ENCODE assay signal across 8 cellular contexts in the genomic region with DNA sequence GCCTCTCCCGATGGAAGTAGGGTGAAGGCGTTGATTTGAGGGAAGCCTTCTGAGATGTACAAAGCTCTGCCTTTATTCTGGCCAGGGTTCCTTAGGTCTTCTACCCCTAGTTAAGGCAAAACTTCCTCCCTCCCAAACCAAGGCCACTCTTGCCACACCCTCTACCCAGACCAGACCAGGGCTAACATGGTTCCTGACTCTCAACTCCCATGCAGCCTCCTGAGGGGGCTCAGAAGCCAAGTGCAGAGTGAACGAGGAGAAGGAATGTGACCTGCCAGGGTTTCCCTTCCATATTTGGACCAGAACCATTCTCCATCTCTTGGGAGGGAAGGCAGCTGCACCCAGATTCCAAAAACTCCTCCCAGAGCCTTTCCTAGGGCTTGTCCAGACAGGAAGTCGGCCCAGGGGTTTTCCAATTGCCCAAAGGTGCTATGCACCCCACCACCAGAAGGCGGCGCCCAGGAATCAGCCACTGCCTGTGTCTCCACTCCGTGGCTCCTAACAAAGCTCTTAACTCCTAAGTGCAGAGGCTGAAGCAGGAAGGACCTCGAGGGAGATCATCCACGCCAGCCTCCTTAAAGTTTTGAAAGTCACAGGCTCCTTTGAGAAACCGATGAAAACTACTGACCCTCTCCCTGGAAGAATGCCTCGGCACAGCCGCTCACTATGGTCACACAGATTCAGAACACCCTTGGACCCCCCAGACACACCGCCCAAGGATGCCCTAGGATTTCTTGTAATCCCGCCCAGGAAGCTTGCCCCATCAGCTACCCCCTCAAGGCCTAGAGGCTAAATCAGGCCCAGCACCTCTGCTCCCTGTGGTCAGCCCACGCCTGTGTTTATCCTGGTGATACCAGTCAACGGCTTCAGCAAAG.
DNase-seq lines count a peak whose midpoint lies in the region; ATAC-seq and TF ChIP-seq lines count a peak whose summit lies in the region.

No MANE protein-coding gene starts in this region.

- H3K27me3 ChIP-seq in HCT116 (ENCODE audit: insufficient read depth, low read length) (no peaks in the 10 kb centered on the region), esophagus squamous epithelium (peaks cover 0 to 14% (median 0%) of the 10 kb centered on the region in 4 donors), neutrophil (peaks cover 3% of the 10 kb centered on the region)

- H3K4me2 ChIP-seq in HCT116 (ENCODE audit: low read length), result 0 out of 2 replicates have a peak overlapping the region, but pooled peaks have one; percentile 19

- H3K4me1 ChIP-seq in HCT116 (ENCODE audit: control insufficient read depth in 1 of 2, insufficient read depth in 2 of 2, low read length in 2 of 2), result peaks cover 0 to 6% of the 10 kb centered on the region in 2 experiments; a peak in 3 of 4 replicates
- peaks cover 0 to 4% (median 0%) of the 10 kb centered on the region in 3 donors for H3K4me1 ChIP-seq in esophagus squamous epithelium
- H3K4me1 ChIP-seq in neutrophil (ENCODE audit: control insufficient read depth in 1 of 2, insufficient read depth in 1 of 2, low read depth in 1 of 2, low read length in 1 of 2), result no peaks in the 10 kb centered on the region

- ATAC-seq in HCT116, result peak; percentile 96
- ATAC-seq in GM19023 (IDR thresholded peaks at IDR 0.05; ENCODE audit: unreplicated experiment), result no peak
- no peak for ATAC-seq in GM21576 (IDR thresholded peaks at IDR 0.05; ENCODE audit: unreplicated experiment)

- H4K20me1 ChIP-seq in HCT116 (ENCODE audit: insufficient read depth), result no peaks in the 10 kb centered on the region

- no peaks in the 10 kb centered on the region for H3K9me2 ChIP-seq in HCT116 (ENCODE audit: insufficient read depth)

- intact Hi-C loops in HCT116 (cut with micrococcal nuclease) (loop anchor here (1.0 to 10.0 kb wide), 3 partner anchors 230 to 672 kb away; no protein-coding TSS in a partner anchor), esophagus squamous epithelium (cut with DNase I) (loop anchor here (5.0 kb wide), 1 partner anchor 250 kb away; no protein-coding TSS in a partner anchor)

- TF ChIP-seq RAD21 in HCT116 (IDR thresholded peaks at IDR 0.05; ENCODE audit: low read depth), result peak; percentile 92

- no peaks in the 10 kb centered on the region for H3K79me2 ChIP-seq in HCT116 (ENCODE audit: insufficient read depth, low read length)

- H3K9me3 ChIP-seq in HCT116 (ENCODE audit: control insufficient read depth in 1 of 2, insufficient read depth in 1 of 2, low read depth in 1 of 2, low read length in 2 of 2) (no peaks in the 10 kb centered on the region), esophagus squamous epithelium (no peaks in the 10 kb centered on the region), neutrophil (no peaks in the 10 kb centered on the region)

- H3K9ac ChIP-seq in HCT116 (ENCODE audit: low read length), result no peak overlapping the region

- peak overlapping the region; percentile 92 for H2AFZ ChIP-seq in HCT116 (ENCODE audit: low read depth, low read length, poor library complexity, severe bottlenecking)

- H3K27ac ChIP-seq in HCT116 (ENCODE audit: low read depth, low read length), result 0 out of 2 replicates have a peak overlapping the region, but pooled peaks have one; percentile 26
- no peak overlapping the region for H3K27ac ChIP-seq in esophagus squamous epithelium
- no peak overlapping the region for H3K27ac ChIP-seq in neutrophil

- RAD21 ChIA-PET in HCT116 (lab: Charles Lee; ENCODE audit: low non-redundant PET in 1 of 2, low total read pairs in 2 of 2, uncharacterized antibody in 2 of 2, unreplicated experiment in 2 of 2), result interaction anchor here (0.6 to 1.0 kb wide), 2 partner anchors 231 to 254 kb away, joined by 3 read pairs; no protein-coding TSS in a partner anchor

- TF ChIP-seq CTCF in HCT116 (IDR thresholded peaks at IDR 0.05 in 2 of 3, conservative IDR thresholded peaks at IDR 0.05 in 1 of 3; ENCODE audit: borderline replicate concordance in 1 of 3, insufficient read depth in 1 of 3, low read depth in 2 of 3, low read length in 2 of 3), result peak; percentile 79 to 96 (median 91)
- TF ChIP-seq CTCF in esophagus squamous epithelium (IDR thresholded peaks at IDR 0.05), result peak; percentile 47 to 90 (median 78)
- peak; percentile 49 for TF ChIP-seq CTCF in neutrophil (IDR thresholded peaks at IDR 0.05)

- CTCF ChIA-PET in HCT116 (lab: Charles Lee), result interaction anchor here (0.6 to 1.4 kb wide), 16 partner anchors 10 to 689 kb away, joined by 3 to 15 read pairs (median 4); no protein-coding TSS in a partner anchor

- DNase-seq in COLO668 (lab: John Stamatoyannopoulos, UW; ENCODE audit: unreplicated experiment) (peak; percentile 68), HCT116 (ENCODE audit: low read depth, low spot score) (peak; percentile 60), NOMO-1 treated with DMSO at 0.1 percent for 48 hours (lab: John Stamatoyannopoulos, UW; ENCODE audit: unreplicated experiment) (peak; percentile 35), esophagus squamous epithelium (lab: John Stamatoyannopoulos, UW) (no peak)
- DNase-seq in activated CD8-positive, alpha-beta memory T cell treated with anti-CD3 and anti-CD28 coated beads, Interleukin-2, amount 50 U/mL, for 4 hours, result peak; percentile 61

- H3K4me3 ChIP-seq in HCT116 (replicated peaks in 1 of 2; ENCODE audit: low read depth in 1 of 2, low read length in 2 of 2) (no peak overlapping the region), esophagus squamous epithelium (no peak overlapping the region), neutrophil (ENCODE audit: low read depth in 1 of 2, low read length in 1 of 2) (no peak overlapping the region)

- POLR2A ChIA-PET in HCT116 (lab: Charles Lee), result interaction anchor here (0.8 kb wide), 1 partner anchor 157 kb away, joined by 3 read pairs; a partner anchor contains a TSS

- BruUV-seq in HCT116 (replicated peaks; lab: Mats Ljungman, UMichigan), result no TSS peak

- TF ChIP-seq POLR2A in HCT116 (IDR thresholded peaks at IDR 0.05; ENCODE audit: borderline replicate concordance, extremely low read depth, insufficient read depth, insufficient read length), result no peak
- TF ChIP-seq POLR2A in esophagus squamous epithelium (IDR thresholded peaks at IDR 0.05), result no peak

- 20 to 68% methylated on average over 1 to 12 of the region's 16 CpGs for WGBS in esophagus squamous epithelium, 2 donors

- H3K36me3 ChIP-seq in HCT116 (ENCODE audit: control insufficient read depth in 1 of 2, insufficient read depth in 2 of 2, low read length in 2 of 2), result no peaks in the 10 kb centered on the region
- H3K36me3 ChIP-seq in esophagus squamous epithelium, result no peaks in the 10 kb centered on the region
- no peaks in the 10 kb centered on the region for H3K36me3 ChIP-seq in neutrophil

TF ChIP-seq in HCT116, 20 proteins besides CTCF, POLR2A, EP300 and RAD21:
- TF ChIP-seq JUND (IDR thresholded peaks at IDR 0.05) (no peak), SP1 (IDR thresholded peaks at IDR 0.05; ENCODE audit: low read depth) (no peak), EZH2 (IDR thresholded peaks at IDR 0.05) (no peak), CBX3 (IDR thresholded peaks at IDR 0.05; ENCODE audit: low read depth) (no peak), ZNF274 (IDR thresholded peaks at IDR 0.05; ENCODE audit: low read depth, low read length) (no peak)
- TF ChIP-seq, protein P1, sequence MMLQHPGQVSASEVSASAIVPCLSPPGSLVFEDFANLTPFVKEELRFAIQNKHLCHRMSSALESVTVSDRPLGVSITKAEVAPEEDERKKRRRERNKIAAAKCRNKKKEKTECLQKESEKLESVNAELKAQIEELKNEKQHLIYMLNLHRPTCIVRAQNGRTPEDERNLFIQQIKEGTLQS (IDR thresholded peaks at IDR 0.05), result no peak
- TF ChIP-seq, protein P2, sequence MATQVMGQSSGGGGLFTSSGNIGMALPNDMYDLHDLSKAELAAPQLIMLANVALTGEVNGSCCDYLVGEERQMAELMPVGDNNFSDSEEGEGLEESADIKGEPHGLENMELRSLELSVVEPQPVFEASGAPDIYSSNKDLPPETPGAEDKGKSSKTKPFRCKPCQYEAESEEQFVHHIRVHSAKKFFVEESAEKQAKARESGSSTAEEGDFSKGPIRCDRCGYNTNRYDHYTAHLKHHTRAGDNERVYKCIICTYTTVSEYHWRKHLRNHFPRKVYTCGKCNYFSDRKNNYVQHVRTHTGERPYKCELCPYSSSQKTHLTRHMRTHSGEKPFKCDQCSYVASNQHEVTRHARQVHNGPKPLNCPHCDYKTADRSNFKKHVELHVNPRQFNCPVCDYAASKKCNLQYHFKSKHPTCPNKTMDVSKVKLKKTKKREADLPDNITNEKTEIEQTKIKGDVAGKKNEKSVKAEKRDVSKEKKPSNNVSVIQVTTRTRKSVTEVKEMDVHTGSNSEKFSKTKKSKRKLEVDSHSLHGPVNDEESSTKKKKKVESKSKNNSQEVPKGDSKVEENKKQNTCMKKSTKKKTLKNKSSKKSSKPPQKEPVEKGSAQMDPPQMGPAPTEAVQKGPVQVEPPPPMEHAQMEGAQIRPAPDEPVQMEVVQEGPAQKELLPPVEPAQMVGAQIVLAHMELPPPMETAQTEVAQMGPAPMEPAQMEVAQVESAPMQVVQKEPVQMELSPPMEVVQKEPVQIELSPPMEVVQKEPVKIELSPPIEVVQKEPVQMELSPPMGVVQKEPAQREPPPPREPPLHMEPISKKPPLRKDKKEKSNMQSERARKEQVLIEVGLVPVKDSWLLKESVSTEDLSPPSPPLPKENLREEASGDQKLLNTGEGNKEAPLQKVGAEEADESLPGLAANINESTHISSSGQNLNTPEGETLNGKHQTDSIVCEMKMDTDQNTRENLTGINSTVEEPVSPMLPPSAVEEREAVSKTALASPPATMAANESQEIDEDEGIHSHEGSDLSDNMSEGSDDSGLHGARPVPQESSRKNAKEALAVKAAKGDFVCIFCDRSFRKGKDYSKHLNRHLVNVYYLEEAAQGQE (IDR thresholded peaks at IDR 0.05; ENCODE audit: low read depth), result no peak
- TF ChIP-seq, protein P3, sequence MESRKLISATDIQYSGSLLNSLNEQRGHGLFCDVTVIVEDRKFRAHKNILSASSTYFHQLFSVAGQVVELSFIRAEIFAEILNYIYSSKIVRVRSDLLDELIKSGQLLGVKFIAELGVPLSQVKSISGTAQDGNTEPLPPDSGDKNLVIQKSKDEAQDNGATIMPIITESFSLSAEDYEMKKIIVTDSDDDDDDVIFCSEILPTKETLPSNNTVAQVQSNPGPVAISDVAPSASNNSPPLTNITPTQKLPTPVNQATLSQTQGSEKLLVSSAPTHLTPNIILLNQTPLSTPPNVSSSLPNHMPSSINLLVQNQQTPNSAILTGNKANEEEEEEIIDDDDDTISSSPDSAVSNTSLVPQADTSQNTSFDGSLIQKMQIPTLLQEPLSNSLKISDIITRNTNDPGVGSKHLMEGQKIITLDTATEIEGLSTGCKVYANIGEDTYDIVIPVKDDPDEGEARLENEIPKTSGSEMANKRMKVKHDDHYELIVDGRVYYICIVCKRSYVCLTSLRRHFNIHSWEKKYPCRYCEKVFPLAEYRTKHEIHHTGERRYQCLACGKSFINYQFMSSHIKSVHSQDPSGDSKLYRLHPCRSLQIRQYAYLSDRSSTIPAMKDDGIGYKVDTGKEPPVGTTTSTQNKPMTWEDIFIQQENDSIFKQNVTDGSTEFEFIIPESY (IDR thresholded peaks at IDR 0.05; ENCODE audit: extremely low read depth, insufficient replicate concordance, low read length), result no peak
- TF ChIP-seq, protein P4, sequence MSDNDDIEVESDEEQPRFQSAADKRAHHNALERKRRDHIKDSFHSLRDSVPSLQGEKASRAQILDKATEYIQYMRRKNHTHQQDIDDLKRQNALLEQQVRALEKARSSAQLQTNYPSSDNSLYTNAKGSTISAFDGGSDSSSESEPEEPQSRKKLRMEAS (IDR thresholded peaks at IDR 0.05), result no peak
